ENCODE assay signal across 24 cellular contexts in genomic region chr5:13941468-13941867, GRCh38. TPM values are rescaled to one million over a fixed set of nuclear protein-coding genes. Genes with fewer than 3 reads are reported as not detected.
"Had no signal": no experiment of that assay in that cellular context is flagged by ENCODE, and none has a peak within 500 bp of the region (broad histone marks: within the 10 kb centered on the region; RNA-seq: fewer than 3 reads in every experiment).

No MANE protein-coding gene starts in this region.

- H3K36me3 Mint-ChIP-seq: activated naive CD4-positive, alpha-beta T cell treated with anti-CD3 and anti-CD28 coated beads, Interleukin-2, amount 10 ng/mL, durations not matched to agents 7 days and 5 days; activated naive CD8-positive, alpha-beta T cell treated with anti-CD3 and anti-CD28 coated beads for 36 hours had no signal

- H3K4me1 ChIP-seq: breast epithelium had no signal

- DNase-seq: activated B cell treated with CpG ODN at 0.5 μM for 24 hours; activated CD4-positive, alpha-beta T cell treated with anti-CD3 and anti-CD28 coated beads for 36 hours; activated CD8-positive, alpha-beta memory T cell treated with anti-CD3 and anti-CD28 coated beads, Interleukin-2, amount 50 U/mL, for 4 hours; activated CD8-positive, alpha-beta T cell treated with anti-CD3 and anti-CD28 coated beads for 36 hours; activated gamma-delta T cell treated with Interleukin-2 at 50 U/mL for 16 hours; activated naive CD4-positive, alpha-beta T cell treated with anti-CD3 and anti-CD28 coated beads, Interleukin-2, amount 10 ng/mL, durations not matched to agents 7 days and 5 days; activated naive CD8-positive, alpha-beta T cell treated with anti-CD3 and anti-CD28 coated beads for 36 hours; activated T-cell treated with anti-CD3 and anti-CD28 coated beads, Interleukin-2, amount 50 U/mL, for 72 hours; anterior cingulate cortex; central memory CD4-positive, alpha-beta T cell; Karpas-422; NCI-H1048; NCI-H146; NCI-H187 treated with DMSO at 0.1 percent for 48 hours; NCI-H2081 treated with DMSO at 0.1 percent for 48 hours; NCI-H2171 treated with DMSO at 0.1 percent for 48 hours; NCI-H226; NCI-H510A; NCI-H526 treated with DMSO at 0.1 percent for 48 hours; PC-9; SHP77 treated with DMSO at 0.1 percent for 48 hours had no signal

- H3K4me3 ChIP-seq: breast epithelium, PC-9 had no signal

- H3K4me2 ChIP-seq: PC-9 had no signal

- H3K4me1 Mint-ChIP-seq: activated B cell treated with CpG ODN at 0.5 μM for 24 hours; activated CD4-positive, alpha-beta T cell treated with anti-CD3 and anti-CD28 coated beads for 36 hours; activated naive CD4-positive, alpha-beta T cell treated with anti-CD3 and anti-CD28 coated beads, Interleukin-2, amount 10 ng/mL, durations not matched to agents 7 days and 5 days; activated naive CD8-positive, alpha-beta T cell treated with anti-CD3 and anti-CD28 coated beads for 36 hours had no signal

- H3K27me3 Mint-ChIP-seq: activated CD8-positive, alpha-beta T cell treated with anti-CD3 and anti-CD28 coated beads for 36 hours; activated naive CD4-positive, alpha-beta T cell treated with anti-CD3 and anti-CD28 coated beads, Interleukin-2, amount 10 ng/mL, durations not matched to agents 7 days and 5 days; activated naive CD8-positive, alpha-beta T cell treated with anti-CD3 and anti-CD28 coated beads for 36 hours had no signal

- H2AFZ ChIP-seq: PC-9 had no signal

- H3K27ac Mint-ChIP-seq: activated B cell treated with CpG ODN at 0.5 μM for 24 hours; activated CD4-positive, alpha-beta T cell treated with anti-CD3 and anti-CD28 coated beads for 36 hours; activated CD8-positive, alpha-beta T cell treated with anti-CD3 and anti-CD28 coated beads for 36 hours; activated naive CD4-positive, alpha-beta T cell treated with anti-CD3 and anti-CD28 coated beads, Interleukin-2, amount 10 ng/mL, durations not matched to agents 7 days and 5 days; activated naive CD8-positive, alpha-beta T cell treated with anti-CD3 and anti-CD28 coated beads for 36 hours; activated T-cell treated with anti-CD3 and anti-CD28 coated beads, Interleukin-2, amount 50 U/mL, for 72 hours; activated T-helper 2 cell treated with anti-CD3 and anti-CD28 coated beads, Interferon-gamma antibody, Interleukin-2, Interleukin-4, amounts not matched to agents 10 μg/mL and 5 μg/mL and 100 μg/mL, durations not matched to agents 14 hours and 24 hours and 36 hours; T-helper 1 cell treated with Interleukin-12 subunit alpha and Interleukin-12 subunit beta and Interleukin-4 antibody, amounts not matched to agents 30 μg/mL and 1 μg/mL, for 36 hours had no signal

- H3K4me3 Mint-ChIP-seq: activated B cell treated with CpG ODN at 0.5 μM for 24 hours; activated CD4-positive, alpha-beta T cell treated with anti-CD3 and anti-CD28 coated beads for 36 hours; activated CD8-positive, alpha-beta T cell treated with anti-CD3 and anti-CD28 coated beads for 36 hours; activated naive CD4-positive, alpha-beta T cell treated with anti-CD3 and anti-CD28 coated beads, Interleukin-2, amount 10 ng/mL, durations not matched to agents 7 days and 5 days; activated naive CD8-positive, alpha-beta T cell treated with anti-CD3 and anti-CD28 coated beads for 36 hours; activated T-cell treated with anti-CD3 and anti-CD28 coated beads, Interleukin-2, amount 50 U/mL, for 72 hours; T-helper 1 cell treated with Interleukin-12 subunit alpha and Interleukin-12 subunit beta and Interleukin-4 antibody, amounts not matched to agents 30 μg/mL and 1 μg/mL, for 36 hours had no signal

- H3K27ac ChIP-seq: breast epithelium, PC-9 had no signal

- ATAC-seq: activated CD4-positive, alpha-beta T cell treated with anti-CD3 and anti-CD28 coated beads for 36 hours; activated CD8-positive, alpha-beta T cell treated with anti-CD3 and anti-CD28 coated beads for 36 hours; activated T-cell treated with anti-CD3 and anti-CD28 coated beads, Interleukin-2, amount 50 U/mL, for 72 hours had no signal

- H3K27me3 ChIP-seq: breast epithelium had no signal

- H3K9me3 ChIP-seq: breast epithelium had no signal

- H3K9me3 Mint-ChIP-seq: activated B cell treated with CpG ODN at 0.5 μM for 24 hours; activated CD8-positive, alpha-beta T cell treated with anti-CD3 and anti-CD28 coated beads for 36 hours; activated naive CD8-positive, alpha-beta T cell treated with anti-CD3 and anti-CD28 coated beads for 36 hours; activated T-helper 2 cell treated with anti-CD3 and anti-CD28 coated beads, Interferon-gamma antibody, Interleukin-2, Interleukin-4, amounts not matched to agents 10 μg/mL and 5 μg/mL and 100 μg/mL, durations not matched to agents 14 hours and 24 hours and 36 hours; T-helper 1 cell treated with Interleukin-12 subunit alpha and Interleukin-12 subunit beta and Interleukin-4 antibody, amounts not matched to agents 30 μg/mL and 1 μg/mL, for 36 hours had no signal

- H3K36me3 ChIP-seq: breast epithelium had no signal

RNA-seq across cellular contexts. Expression of gene DNAH5, which starts 3.0 kb away (rescaled TPM):
- total RNA-seq: activated B cell treated with CpG ODN at 0.5 μM for 24 hours; activated CD4-positive, alpha-beta T cell treated with anti-CD3 and anti-CD28 coated beads for 36 hours; activated CD8-positive, alpha-beta T cell treated with anti-CD3 and anti-CD28 coated beads for 36 hours; activated naive CD8-positive, alpha-beta T cell treated with anti-CD3 and anti-CD28 coated beads for 36 hours; activated T-cell treated with anti-CD3 and anti-CD28 coated beads, Interleukin-2, amount 50 U/mL, for 72 hours; activated T-helper 2 cell treated with anti-CD3 and anti-CD28 coated beads, Interferon-gamma antibody, Interleukin-2, Interleukin-4, amounts not matched to agents 10 μg/mL and 5 μg/mL and 100 μg/mL, durations not matched to agents 14 hours and 24 hours and 36 hours had no signal
